Comparison of ENCODE assay signal across 22 cellular contexts in the genomic region with DNA sequence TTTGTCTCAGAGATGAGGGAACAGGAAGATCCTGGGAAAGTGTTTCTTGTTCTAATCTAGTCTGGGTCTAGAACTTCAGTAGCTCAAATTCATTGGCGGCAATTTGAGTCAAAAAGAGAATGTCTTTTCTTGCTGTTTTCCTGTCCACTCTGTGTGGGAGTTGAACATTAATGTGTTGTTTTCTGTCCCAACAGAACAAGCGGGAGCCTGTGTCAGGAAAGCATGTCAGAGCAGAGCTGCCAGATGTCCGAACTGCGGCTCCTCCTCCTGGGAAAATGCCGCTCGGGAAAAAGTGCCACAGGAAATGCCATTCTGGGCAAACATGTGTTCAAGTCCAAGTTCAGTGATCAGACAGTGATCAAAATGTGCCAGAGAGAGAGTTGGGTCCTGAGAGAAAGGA. TPM values are rescaled to one million over a fixed set of nuclear protein-coding genes. Genes with fewer than 3 reads are reported as not detected.
DNase-seq lines count a peak whose midpoint lies in the region; ATAC-seq and TF ChIP-seq lines count a peak whose summit lies in the region.
"Had no signal": no experiment of that assay in that cellular context is flagged by ENCODE, and none has a peak within 500 bp of the region (broad histone marks: within the 10 kb centered on the region; RNA-seq: fewer than 3 reads in every experiment).

No MANE protein-coding gene starts in this region.

- H3K36me3 ChIP-seq in lower lobe of right lung, result peaks cover 46% of the 10 kb centered on the region
- no peaks in the 10 kb centered on the region for H3K36me3 ChIP-seq in colonic mucosa
- H3K36me3 ChIP-seq: right lobe of liver had no signal

- H3K4me3 Mint-ChIP-seq in activated naive CD4-positive, alpha-beta T cell treated with anti-CD3 and anti-CD28 coated beads, Interleukin-2, amount 50 U/mL, for 24 hours, result no peak overlapping the region
- H3K4me3 Mint-ChIP-seq in stimulated activated effector memory CD8-positive, alpha-beta T cell treated with anti-CD3 and anti-CD28 coated beads, Interleukin-12 subunit alpha, Interleukin-12 subunit beta, amount 100 ng/mL, for 72 hours, result no peak overlapping the region
- H3K4me3 Mint-ChIP-seq: central memory CD8-positive, alpha-beta T cell; stimulated activated naive CD8-positive, alpha-beta T cell treated with anti-CD3 and anti-CD28 coated beads, Interleukin-15, Interleukin-2, amounts not matched to agents 100 ng/mL and 50 ng/mL, for 24 hours had no signal

- H3K27me3 ChIP-seq in lower lobe of right lung (ENCODE audit: low read depth) (no peaks in the 10 kb centered on the region), colonic mucosa (no peaks in the 10 kb centered on the region)
- H3K27me3 ChIP-seq: right lobe of liver, upper lobe of left lung had no signal

- intact Hi-C loops in lower lobe of right lung (cut with DNase I) (no loop called here), colonic mucosa (cut with DNase I) (no loop called here)

- DNase-seq in activated naive CD4-positive, alpha-beta T cell treated with anti-CD3 and anti-CD28 coated beads, Interleukin-2, amount 50 U/mL, for 16 hours, result no peak
- DNase-seq in epithelial cell of prostate (ENCODE audit: low read depth, low spot score) (no peak), lower lobe of right lung (no peak), NCI-H1417 (lab: John Stamatoyannopoulos, UW) (no peak), colonic mucosa (no peak)
- DNase-seq in stimulated activated effector memory CD8-positive, alpha-beta T cell treated with anti-CD3 and anti-CD28 coated beads, Interleukin-12 subunit alpha, Interleukin-12 subunit beta, amount 100 ng/mL, for 72 hours (ENCODE audit: low spot score in 2 of 2), result no peak
- DNase-seq in stimulated activated naive CD4-positive, alpha-beta T cell (lab: John Stamatoyannopoulos, UW), result no peak
- DNase-seq: activated CD4-positive, alpha-beta T cell treated with anti-CD3 and anti-CD28 coated beads, Interleukin-2, amount 50 U/mL, for 1 hour; activated gamma-delta T cell; left colon; NCI-H1417 treated with DMSO at 0.1 percent for 48 hours; NCI-H526; right lobe of liver; stimulated activated CD4-positive, alpha-beta T cell treated with anti-CD3 and anti-CD28 coated beads, Interleukin-1b, Interleukin-23, amount 100 ng/mL, for 48 hours; SW 1271; upper lobe of left lung had no signal

- H3K9me3 ChIP-seq in lower lobe of right lung (peaks cover 20% of the 10 kb centered on the region), colonic mucosa (no peaks in the 10 kb centered on the region)
- H3K9me3 ChIP-seq: right lobe of liver had no signal

- H3K36me3 Mint-ChIP-seq in activated naive CD4-positive, alpha-beta T cell treated with anti-CD3 and anti-CD28 coated beads, Interleukin-2, amount 50 U/mL, for 24 hours, result peaks cover 41% of the 10 kb centered on the region
- peaks cover 47% of the 10 kb centered on the region for H3K36me3 Mint-ChIP-seq in stimulated activated effector memory CD8-positive, alpha-beta T cell treated with anti-CD3 and anti-CD28 coated beads, Interleukin-12 subunit alpha, Interleukin-12 subunit beta, amount 100 ng/mL, for 72 hours

- H3K9me3 Mint-ChIP-seq in activated naive CD4-positive, alpha-beta T cell treated with anti-CD3 and anti-CD28 coated beads, Interleukin-2, amount 50 U/mL, for 24 hours, result peaks cover 11% of the 10 kb centered on the region
- peaks cover 18% of the 10 kb centered on the region for H3K9me3 Mint-ChIP-seq in stimulated activated effector memory CD8-positive, alpha-beta T cell treated with anti-CD3 and anti-CD28 coated beads, Interleukin-12 subunit alpha, Interleukin-12 subunit beta, amount 100 ng/mL, for 72 hours

- H3K27me3 Mint-ChIP-seq in activated naive CD4-positive, alpha-beta T cell treated with anti-CD3 and anti-CD28 coated beads, Interleukin-2, amount 50 U/mL, for 24 hours, result no peaks in the 10 kb centered on the region
- H3K27me3 Mint-ChIP-seq: central memory CD8-positive, alpha-beta T cell; stimulated activated naive CD8-positive, alpha-beta T cell treated with anti-CD3 and anti-CD28 coated beads, Interleukin-15, Interleukin-2, amounts not matched to agents 100 ng/mL and 50 ng/mL, for 24 hours had no signal

- peaks cover 88% of the 10 kb centered on the region for H3K4me1 Mint-ChIP-seq in activated naive CD4-positive, alpha-beta T cell treated with anti-CD3 and anti-CD28 coated beads, Interleukin-2, amount 50 U/mL, for 24 hours
- H3K4me1 Mint-ChIP-seq in stimulated activated effector memory CD8-positive, alpha-beta T cell treated with anti-CD3 and anti-CD28 coated beads, Interleukin-12 subunit alpha, Interleukin-12 subunit beta, amount 100 ng/mL, for 72 hours, result peaks cover 62% of the 10 kb centered on the region

- peak overlapping the region; percentile 46 for H3K4me3 ChIP-seq in lower lobe of right lung
- H3K4me3 ChIP-seq in colonic mucosa, result no peak overlapping the region
- H3K4me3 ChIP-seq: right lobe of liver had no signal

- peak overlapping the region; percentile 10 for H3K27ac Mint-ChIP-seq in activated naive CD4-positive, alpha-beta T cell treated with anti-CD3 and anti-CD28 coated beads, Interleukin-2, amount 50 U/mL, for 24 hours
- peak overlapping the region; percentile 57 for H3K27ac Mint-ChIP-seq in stimulated activated effector memory CD8-positive, alpha-beta T cell treated with anti-CD3 and anti-CD28 coated beads, Interleukin-12 subunit alpha, Interleukin-12 subunit beta, amount 100 ng/mL, for 72 hours
- H3K27ac Mint-ChIP-seq: stimulated activated naive CD8-positive, alpha-beta T cell treated with anti-CD3 and anti-CD28 coated beads, Interleukin-15, Interleukin-2, amounts not matched to agents 100 ng/mL and 50 ng/mL, for 24 hours had no signal

- no peak overlapping the region for H3K9ac ChIP-seq in colonic mucosa (ENCODE audit: low read depth in 2 of 2, low read length in 2 of 2)

- H3K4me1 ChIP-seq in lower lobe of right lung (peaks cover 27% of the 10 kb centered on the region), colonic mucosa (no peaks in the 10 kb centered on the region)
- H3K4me1 ChIP-seq: right lobe of liver had no signal

- TF ChIP-seq CTCF in lower lobe of right lung (IDR thresholded peaks at IDR 0.05) (no peak), colonic mucosa (IDR thresholded peaks at IDR 0.05) (no peak)

- H3K27ac ChIP-seq in epithelial cell of prostate (peak overlapping the region; percentile 48), lower lobe of right lung (no peak overlapping the region), colonic mucosa (no peak overlapping the region)
- H3K27ac ChIP-seq: 22Rv1, right lobe of liver had no signal

- peak in 1 of 2 donors; percentile 35 for ATAC-seq in lower lobe of right lung
- no peak for ATAC-seq in stimulated activated effector memory CD8-positive, alpha-beta T cell treated with anti-CD3 and anti-CD28 coated beads, Interleukin-12 subunit alpha, Interleukin-12 subunit beta, amount 100 ng/mL, for 72 hours
- ATAC-seq: left colon had no signal

RNA-seq across cellular contexts. Expression of a gene that starts 16.0 kb away (rescaled TPM):
- 44.4 TPM for total RNA-seq in lower lobe of right lung
- total RNA-seq in colonic mucosa, result 1 to 10 TPM; 3.4 to 4.5 TPM
- total RNA-seq: G401, H4 had no signal

RNA-seq across cellular contexts. Expression of a gene that starts 48.2 kb away (rescaled TPM):
- 49.4 TPM for total RNA-seq in lower lobe of right lung
- total RNA-seq in colonic mucosa, result 1 to 10 TPM; 4.8 to 5.6 TPM
- total RNA-seq: G401, H4 had no signal
